Comparison of ENCODE assay signal across 10 cellular contexts in the genomic region with DNA sequence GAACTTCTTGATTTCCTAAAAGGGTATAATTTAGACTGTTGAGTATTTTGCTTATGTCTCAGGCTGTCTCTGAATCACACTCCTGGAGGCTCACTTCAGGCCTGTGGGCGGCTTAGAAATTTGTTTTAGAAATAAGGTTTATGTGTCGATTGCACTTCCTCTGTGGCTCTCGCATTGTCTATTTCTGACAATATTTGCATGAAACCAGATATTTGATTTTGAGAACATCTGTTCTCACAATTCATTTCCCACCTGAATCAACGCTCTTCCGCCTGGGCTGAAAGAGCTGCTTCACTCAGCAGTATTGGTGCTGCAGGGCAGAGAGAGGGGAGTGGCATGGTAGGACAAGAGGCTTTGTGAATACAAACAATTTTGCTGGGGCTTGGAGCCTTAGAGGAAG.
DNase-seq lines count a peak whose midpoint lies in the region; ATAC-seq and TF ChIP-seq lines count a peak whose summit lies in the region.
"Had no signal": no experiment of that assay in that cellular context is flagged by ENCODE, and none has a peak within 500 bp of the region (broad histone marks: within the 10 kb centered on the region; RNA-seq: fewer than 3 reads in every experiment).

No MANE protein-coding gene starts in this region.

- peak; percentile 13 for DNase-seq in RPMI8226
- no peak for DNase-seq in NCI-H510A (lab: John Stamatoyannopoulos, UW)
- no peak for DNase-seq in NCI-H2196 treated with DMSO at 0.1 percent for 48 hours (lab: John Stamatoyannopoulos, UW; ENCODE audit: unreplicated experiment)
- DNase-seq in nephron progenitor cell: no peak
- DNase-seq in CD4-positive, alpha-beta T cell: no peak
- DNase-seq: NCI-H1930, SHP77 treated with DMSO at 0.1 percent for 48 hours had no signal

- peaks cover 9% of the 10 kb centered on the region for H3K36me3 Mint-ChIP-seq in nephron progenitor cell (ENCODE audit: low read depth)
- H3K36me3 Mint-ChIP-seq in CD4-positive, alpha-beta T cell (ENCODE audit: low read depth): no peaks in the 10 kb centered on the region

- H3K4me1 Mint-ChIP-seq in nephron progenitor cell: peaks cover 7% of the 10 kb centered on the region
- no peaks in the 10 kb centered on the region for H3K4me1 Mint-ChIP-seq in CD4-positive, alpha-beta T cell (ENCODE audit: low read depth)

- peaks cover 4% of the 10 kb centered on the region for H3K27me3 Mint-ChIP-seq in nephron progenitor cell (ENCODE audit: low read depth, poor library complexity)
- H3K27me3 Mint-ChIP-seq in CD4-positive, alpha-beta T cell: peaks cover 9% of the 10 kb centered on the region

- intact Hi-C loops in CD4-positive, alpha-beta T cell (cut with DNase I, micrococcal nuclease): no loop called here

- no peak for TF ChIP-seq CTCF in nephron progenitor cell (IDR thresholded peaks at IDR 0.05)
- TF ChIP-seq CTCF in CD4-positive, alpha-beta T cell (IDR thresholded peaks at IDR 0.05): no peak

- H3K27ac ChIP-seq in CD4-positive, alpha-beta T cell (ENCODE audit: low read depth, low read length): no peak overlapping the region

- POLR2A ChIA-PET in CD4-positive, alpha-beta T cell (lab: Charles Lee): no interaction called here

- H3K9me3 Mint-ChIP-seq in nephron progenitor cell: peaks cover 49% of the 10 kb centered on the region
- peaks cover 17% of the 10 kb centered on the region for H3K9me3 Mint-ChIP-seq in CD4-positive, alpha-beta T cell

- peaks cover 7% of the 10 kb centered on the region for H3K9me3 ChIP-seq in CD4-positive, alpha-beta T cell (ENCODE audit: control insufficient read depth, low read length)

- H3K4me3 Mint-ChIP-seq in nephron progenitor cell: no peak overlapping the region
- no peak overlapping the region for H3K4me3 Mint-ChIP-seq in CD4-positive, alpha-beta T cell

- CTCF ChIA-PET in CD4-positive, alpha-beta T cell (lab: Charles Lee): no interaction called here

- ATAC-seq in GM18858 (IDR thresholded peaks at IDR 0.05; ENCODE audit: unreplicated experiment) (peak; percentile 93), GM21515 (IDR thresholded peaks at IDR 0.05; ENCODE audit: unreplicated experiment) (peak; percentile 94), HG03066 (IDR thresholded peaks at IDR 0.05; ENCODE audit: low read depth, unreplicated experiment) (peak; percentile 89)
- no peak for ATAC-seq in CD4-positive, alpha-beta T cell (ENCODE audit: poor library complexity)

- H3K27me3 ChIP-seq in CD4-positive, alpha-beta T cell (ENCODE audit: control insufficient read depth, insufficient read depth, low read length): peaks cover 5% of the 10 kb centered on the region

- H3K27ac Mint-ChIP-seq in nephron progenitor cell: no peak overlapping the region
- H3K27ac Mint-ChIP-seq in CD4-positive, alpha-beta T cell: no peak overlapping the region
